In genomic region chr6:137290601-137291261, GRCh38 we compare ENCODE assay signal across 12 cellular contexts.
DNase-seq lines count a peak whose midpoint lies in the region; ATAC-seq, FAIRE-seq and TF ChIP-seq lines count a peak whose summit lies in the region.
"Had no signal": no experiment of that assay in that cellular context is flagged by ENCODE, and none has a peak within 500 bp of the region (broad histone marks: within the 10 kb centered on the region; RNA-seq: fewer than 3 reads in every experiment).

No MANE protein-coding gene starts in this region.

- H3K9me3 ChIP-seq in BLaER1 (0 out of 2 replicates have a peak, but pooled peaks cover 9% of the 10 kb centered on the region), RWPE2 (ENCODE audit: severe bottlenecking) (no peaks in the 10 kb centered on the region), keratinocyte (ENCODE audit: control insufficient read depth, low read depth, low read length) (no peaks in the 10 kb centered on the region), testis (no peaks in the 10 kb centered on the region)

- H3K27ac Mint-ChIP-seq in CD14-positive monocyte, result peak overlapping the region in 5 of 7 donors; percentile 64 to 85 (median 79)

- no peaks in the 10 kb centered on the region for H3K79me2 ChIP-seq in keratinocyte (ENCODE audit: control insufficient read depth, insufficient read depth, low read length)

- H4K20me1 ChIP-seq in BLaER1 (no peaks in the 10 kb centered on the region), keratinocyte (ENCODE audit: control insufficient read depth, extremely low read depth, insufficient read depth, low read length) (no peaks in the 10 kb centered on the region)

- peaks cover 0 to 9% (median 7%) of the 10 kb centered on the region in 7 donors for H3K9me3 Mint-ChIP-seq in CD14-positive monocyte

- 79 to 80% methylated on average over 5 of the region's 5 CpGs for WGBS in testis, 2 donors

- H3K4me1 ChIP-seq in BLaER1 (peaks cover 41% of the 10 kb centered on the region), RWPE2 (ENCODE audit: insufficient read depth, poor library complexity, severe bottlenecking) (peaks cover 18% of the 10 kb centered on the region), keratinocyte (ENCODE audit: control insufficient read depth, extremely low read depth, insufficient read depth, low read length) (peaks cover 17% of the 10 kb centered on the region), testis (no peaks in the 10 kb centered on the region)

- intact Hi-C loops in CD14-positive monocyte (cut with micrococcal nuclease), result no loop called here
- intact Hi-C loops in testis (cut with DNase I; ENCODE audit: low total_unique reads), result no loop called here
- intact Hi-C loops in Right ventricle myocardium superior (cut with DNase I), result no loop called here

- H3K27me3 ChIP-seq in BLaER1 (no peaks in the 10 kb centered on the region), RWPE2 (ENCODE audit: insufficient read depth, poor library complexity, severe bottlenecking) (no peaks in the 10 kb centered on the region), keratinocyte (ENCODE audit: control insufficient read depth, extremely low read depth, insufficient read depth, low read length) (no peaks in the 10 kb centered on the region), testis (no peaks in the 10 kb centered on the region)

- H3K4me1 Mint-ChIP-seq in CD14-positive monocyte, result peaks cover 56% of the 10 kb centered on the region

- TF ChIP-seq CTCF in CD14-positive monocyte (IDR thresholded peaks at IDR 0.05) (no peak), RWPE2 (IDR thresholded peaks at IDR 0.05; ENCODE audit: poor library complexity, severe bottlenecking) (no peak), keratinocyte (optimal IDR thresholded peaks at IDR 0.05 in 1 of 3, IDR thresholded peaks at IDR 0.05 in 1 of 3, conservative IDR thresholded peaks at IDR 0.05 in 1 of 3; ENCODE audit: extremely low read depth in 1 of 3, insufficient read depth in 2 of 3, low read length in 3 of 3) (no peak), testis (IDR thresholded peaks at IDR 0.05) (no peak)

- H3K27ac ChIP-seq in BLaER1, result no peak overlapping the region
- H3K27ac ChIP-seq in RWPE2 (ENCODE audit: poor library complexity, severe bottlenecking), result no peak overlapping the region
- no peak overlapping the region for H3K27ac ChIP-seq in keratinocyte (ENCODE audit: control insufficient read depth, insufficient read depth, low read length)
- H3K27ac ChIP-seq in testis, result no peak overlapping the region
- H3K27ac ChIP-seq: PC-9, SK-N-MC had no signal

- dilution Hi-C loops in keratinocyte (cut with MboI; ENCODE audit: extremely low pct_ligation_motif_present, low sequenced_read_pairs), result no loop called here

- no peak overlapping the region for H3K4me3 Mint-ChIP-seq in CD14-positive monocyte

- H3K4me2 ChIP-seq in BLaER1 (peak overlapping the region; percentile 75), keratinocyte (ENCODE audit: control insufficient read depth, extremely low read depth, insufficient read depth, low read depth, low read length) (peak overlapping the region; percentile 31)
- H3K4me2 ChIP-seq: PC-9 had no signal

- TF ChIP-seq POLR2A in testis (IDR thresholded peaks at IDR 0.05), result no peak

- H3K4me3 ChIP-seq in BLaER1 (no peak overlapping the region), RWPE2 (ENCODE audit: severe bottlenecking) (no peak overlapping the region), keratinocyte (ENCODE audit: control insufficient read depth in 2 of 3, extremely low read depth in 1 of 3, insufficient read depth in 2 of 3, low read depth in 1 of 3, low read length in 3 of 3) (no peak overlapping the region), testis (no peak overlapping the region)
- H3K4me3 ChIP-seq: PC-9, SK-N-MC had no signal

- H3K27me3 Mint-ChIP-seq in CD14-positive monocyte (ENCODE audit: low read depth in 3 of 3), result peaks cover 0 to 8% (median 0%) of the 10 kb centered on the region in 3 donors

- H2AFZ ChIP-seq in keratinocyte (ENCODE audit: control insufficient read depth, low read length), result no peak overlapping the region
- H2AFZ ChIP-seq: PC-9 had no signal

- H3K9me1 ChIP-seq in keratinocyte (ENCODE audit: control insufficient read depth, extremely low read depth, insufficient read depth, low read length), result no peaks in the 10 kb centered on the region

- DNase-seq in CD14-positive monocyte (ENCODE audit: low spot score), result no peak
- no peak for DNase-seq in RWPE2 (ENCODE audit: low spot score)
- no peak for DNase-seq in keratinocyte (ENCODE audit: low read depth, low spot score)
- no peak for DNase-seq in C1 segment of cervical spinal cord (lab: John Stamatoyannopoulos, UW)
- DNase-seq in testis, result no peak
- no peak for DNase-seq in Right ventricle myocardium superior
- DNase-seq: NCI-H1092 treated with DMSO at 0.1 percent for 48 hours, NCI-H187 treated with DMSO at 0.1 percent for 48 hours, PC-9 had no signal

- ATAC-seq in RWPE2 (ENCODE audit: low read depth) (peak; percentile 58), Right ventricle myocardium superior (ENCODE audit: poor library complexity) (no peak)

- FAIRE-seq in keratinocyte (lab: Jason Lieb, UNC), result peak; percentile 70
- FAIRE-seq: H1 had no signal

- H3K9ac ChIP-seq in BLaER1 (no peak overlapping the region), keratinocyte (ENCODE audit: control insufficient read depth, extremely low read depth, insufficient read depth, low read length) (no peak overlapping the region)

- peaks cover 6% of the 10 kb centered on the region in 2 donors for H3K36me3 Mint-ChIP-seq in CD14-positive monocyte

- H3K36me3 ChIP-seq in BLaER1, result no peaks in the 10 kb centered on the region
- no peaks in the 10 kb centered on the region for H3K36me3 ChIP-seq in RWPE2 (ENCODE audit: low read depth)
- H3K36me3 ChIP-seq in keratinocyte (ENCODE audit: control insufficient read depth in 2 of 2, extremely low read depth in 1 of 2, insufficient read depth in 2 of 2, low read length in 2 of 2), result no peaks in the 10 kb centered on the region
- no peaks in the 10 kb centered on the region for H3K36me3 ChIP-seq in testis (ENCODE audit: low read depth, missing control alignments)
